In the genomic region with DNA sequence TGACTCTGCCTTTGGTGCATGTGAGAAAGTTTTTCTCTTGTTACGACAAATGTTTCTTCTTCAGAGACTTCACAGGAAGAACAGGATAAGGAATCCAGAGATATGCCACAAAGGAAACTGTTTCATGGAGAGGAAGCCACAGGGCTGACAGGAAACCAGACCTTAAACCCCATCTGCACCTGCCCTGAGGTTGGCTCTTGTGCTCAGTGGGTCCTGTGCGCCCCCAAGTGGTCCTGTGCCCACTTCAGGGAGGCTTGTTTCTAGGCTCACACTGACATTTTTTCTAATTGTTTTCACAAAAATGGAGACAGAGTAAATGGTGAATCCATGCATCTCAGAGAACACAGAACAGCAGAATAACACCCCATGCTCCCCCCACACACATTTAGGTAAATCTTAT, we compare ENCODE assay signal across 7 cellular contexts.
DNase-seq lines count a peak whose midpoint lies in the region; ATAC-seq, FAIRE-seq and TF ChIP-seq lines count a peak whose summit lies in the region.
"Not testable (repeated sequence)": the region's sequence is repeated elsewhere in the genome, so short reads cannot be mapped to it uniquely, and the experiment has no call there.

No MANE protein-coding gene starts in this region.

- POLR2A ChIA-PET in activated CD4-positive, alpha-beta memory T cell treated with anti-CD3 and anti-CD28 coated beads for 36 hours (lab: Charles Lee), result not testable (repeated sequence)

- not testable (repeated sequence) for H3K36me3 ChIP-seq in OCI-LY3 (replicated peaks; ENCODE audit: low read depth, low read length)

- H3K9ac ChIP-seq in OCI-LY3 (ENCODE audit: low read length), result not testable (repeated sequence)

- H3K27me3 Mint-ChIP-seq in activated CD4-positive, alpha-beta memory T cell treated with anti-CD3 and anti-CD28 coated beads for 36 hours; activated T-cell treated with anti-CD3 and anti-CD28 coated beads, Interleukin-2, amount 50 U/mL, for 24 hours; central memory CD8-positive, alpha-beta T cell: not testable (repeated sequence)

- intact Hi-C loops in activated CD4-positive, alpha-beta memory T cell treated with anti-CD3 and anti-CD28 coated beads for 36 hours (cut with micrococcal nuclease), result not testable (repeated sequence)

- not testable (repeated sequence) for H3K27me3 ChIP-seq in OCI-LY3 (ENCODE audit: low read depth, low read length)

- not testable (repeated sequence) for H3K9me3 ChIP-seq in OCI-LY3 (ENCODE audit: insufficient read depth, low read length)

- 0 out of 2 replicates have a peak, but pooled peaks have one; percentile 6 for TF ChIP-seq CTCF in OCI-LY3 (IDR thresholded peaks at IDR 0.05; ENCODE audit: low read depth, low read length)

- peak; percentile 81 for DNase-seq in GDM1 (lab: John Stamatoyannopoulos, UW)
- DNase-seq in GM18507 (ENCODE audit: extremely low spot score, insufficient read length, low read depth); activated T-cell treated with anti-CD3 and anti-CD28 coated beads, Interleukin-2, amount 50 U/mL, for 24 hours; stimulated activated effector memory CD8-positive, alpha-beta T cell treated with anti-CD3 and anti-CD28 coated beads, Interleukin-12 subunit alpha, Interleukin-12 subunit beta, amount 100 ng/mL, for 72 hours (ENCODE audit: low spot score in 2 of 2): not testable (repeated sequence)
- DNase-seq in activated CD4-positive, alpha-beta memory T cell treated with anti-CD3 and anti-CD28 coated beads for 36 hours, result peak; percentile 37
- DNase-seq in central memory CD8-positive, alpha-beta T cell (ENCODE audit: low spot score in 2 of 2), result peak in 1 of 2 donors; percentile 43

- not testable (repeated sequence) for H3K4me3 Mint-ChIP-seq in activated CD4-positive, alpha-beta memory T cell treated with anti-CD3 and anti-CD28 coated beads for 36 hours; activated T-cell treated with anti-CD3 and anti-CD28 coated beads, Interleukin-2, amount 50 U/mL, for 24 hours; stimulated activated effector memory CD8-positive, alpha-beta T cell treated with anti-CD3 and anti-CD28 coated beads, Interleukin-12 subunit alpha, Interleukin-12 subunit beta, amount 100 ng/mL, for 72 hours
- peak overlapping the region; percentile 66 for H3K4me3 Mint-ChIP-seq in central memory CD8-positive, alpha-beta T cell

- not testable (repeated sequence) for H3K9me3 Mint-ChIP-seq in activated CD4-positive, alpha-beta memory T cell treated with anti-CD3 and anti-CD28 coated beads for 36 hours; activated T-cell treated with anti-CD3 and anti-CD28 coated beads, Interleukin-2, amount 50 U/mL, for 24 hours; central memory CD8-positive, alpha-beta T cell; stimulated activated effector memory CD8-positive, alpha-beta T cell treated with anti-CD3 and anti-CD28 coated beads, Interleukin-12 subunit alpha, Interleukin-12 subunit beta, amount 100 ng/mL, for 72 hours

- H3K36me3 Mint-ChIP-seq in activated CD4-positive, alpha-beta memory T cell treated with anti-CD3 and anti-CD28 coated beads for 36 hours; activated T-cell treated with anti-CD3 and anti-CD28 coated beads, Interleukin-2, amount 50 U/mL, for 24 hours (ENCODE audit: low read depth); central memory CD8-positive, alpha-beta T cell (ENCODE audit: insufficient read depth); stimulated activated effector memory CD8-positive, alpha-beta T cell treated with anti-CD3 and anti-CD28 coated beads, Interleukin-12 subunit alpha, Interleukin-12 subunit beta, amount 100 ng/mL, for 72 hours: not testable (repeated sequence)

- not testable (repeated sequence) for H3K4me3 ChIP-seq in OCI-LY3 (ENCODE audit: low read length)

- not testable (repeated sequence) for H3K4me1 ChIP-seq in OCI-LY3 (ENCODE audit: low read length)

- H3K27ac ChIP-seq in OCI-LY3 (ENCODE audit: low read length), result not testable (repeated sequence)

- H3K4me1 Mint-ChIP-seq in activated CD4-positive, alpha-beta memory T cell treated with anti-CD3 and anti-CD28 coated beads for 36 hours (ENCODE audit: low read depth), result peaks cover 33% of the 10 kb centered on the region
- peaks cover 42% of the 10 kb centered on the region for H3K4me1 Mint-ChIP-seq in activated T-cell treated with anti-CD3 and anti-CD28 coated beads, Interleukin-2, amount 50 U/mL, for 24 hours (ENCODE audit: low read depth)
- peaks cover 63% of the 10 kb centered on the region for H3K4me1 Mint-ChIP-seq in central memory CD8-positive, alpha-beta T cell
- H3K4me1 Mint-ChIP-seq in stimulated activated effector memory CD8-positive, alpha-beta T cell treated with anti-CD3 and anti-CD28 coated beads, Interleukin-12 subunit alpha, Interleukin-12 subunit beta, amount 100 ng/mL, for 72 hours, result peaks cover 51% of the 10 kb centered on the region

- H2AFZ ChIP-seq in OCI-LY3 (ENCODE audit: low read depth, low read length), result not testable (repeated sequence)

- not testable (repeated sequence) for H4K20me1 ChIP-seq in OCI-LY3 (ENCODE audit: insufficient read depth, low read length)

- not testable (repeated sequence) for ATAC-seq in central memory CD8-positive, alpha-beta T cell (replicated peaks; ENCODE audit: extremely low read depth, poor library complexity, severe bottlenecking); stimulated activated effector memory CD8-positive, alpha-beta T cell treated with anti-CD3 and anti-CD28 coated beads, Interleukin-12 subunit alpha, Interleukin-12 subunit beta, amount 100 ng/mL, for 72 hours

- peak; percentile 93 for FAIRE-seq in GM18507 (lab: Jason Lieb, UNC)

- H3K4me2 ChIP-seq in OCI-LY3 (ENCODE audit: low read length), result not testable (repeated sequence)

- CTCF ChIA-PET in activated CD4-positive, alpha-beta memory T cell treated with anti-CD3 and anti-CD28 coated beads for 36 hours (lab: Charles Lee), result interaction anchor here (0.7 to 1.7 kb wide), 3 partner anchors 9 to 102 kb away, joined by 4 to 5 read pairs (median 4); no protein-coding TSS in a partner anchor

- H3K27ac Mint-ChIP-seq in activated CD4-positive, alpha-beta memory T cell treated with anti-CD3 and anti-CD28 coated beads for 36 hours, result not testable (repeated sequence)
- H3K27ac Mint-ChIP-seq in activated T-cell treated with anti-CD3 and anti-CD28 coated beads, Interleukin-2, amount 50 U/mL, for 24 hours, result peak overlapping the region; percentile 18
- peak overlapping the region; percentile 53 for H3K27ac Mint-ChIP-seq in central memory CD8-positive, alpha-beta T cell (ENCODE audit: low read depth)
- peak overlapping the region; percentile 7 for H3K27ac Mint-ChIP-seq in stimulated activated effector memory CD8-positive, alpha-beta T cell treated with anti-CD3 and anti-CD28 coated beads, Interleukin-12 subunit alpha, Interleukin-12 subunit beta, amount 100 ng/mL, for 72 hours

- not testable (repeated sequence) for H3K79me2 ChIP-seq in OCI-LY3 (ENCODE audit: low read length)
